In genomic region chr11:9386086-9386485, GRCh38 we compare ENCODE assay signal across 8 cellular contexts. TPM values are rescaled to one million over a fixed set of nuclear protein-coding genes. Genes with fewer than 3 reads are reported as not detected.
DNase-seq lines count a peak whose midpoint lies in the region; ATAC-seq and TF ChIP-seq lines count a peak whose summit lies in the region.
"Had no signal": no experiment of that assay in that cellular context is flagged by ENCODE, and none has a peak within 500 bp of the region (broad histone marks: within the 10 kb centered on the region; RNA-seq: fewer than 3 reads in every experiment).

No MANE protein-coding gene starts in this region.

- H2AFZ ChIP-seq in H9 (ENCODE audit: low read length), result no peak overlapping the region

- peaks cover 2 to 4% of the 10 kb centered on the region in 2 experiments; a peak in 1 of 5 replicates for H3K9me3 Mint-ChIP-seq in H9

- H3K56ac ChIP-seq in H9 (ENCODE audit: insufficient read length, low read depth, low read length), result no peak overlapping the region

- H3K9ac ChIP-seq in H9 (ENCODE audit: extremely low read depth, insufficient read length, low read length) (peak overlapping the region; percentile 54), skeletal muscle satellite cell (ENCODE audit: low read depth, low read length) (peak overlapping the region; percentile 98)

- no peak overlapping the region for H3T11ph ChIP-seq in H9 (ENCODE audit: low read length)

- H3K23ac ChIP-seq in H9 (ENCODE audit: insufficient read length, low read depth, low read length), result no peak overlapping the region

- H3K4me1 ChIP-seq in H9 (ENCODE audit: insufficient read depth, low read length) (no peaks in the 10 kb centered on the region), skeletal muscle satellite cell (ENCODE audit: control insufficient read depth, insufficient read depth, low read length) (peaks cover 10% of the 10 kb centered on the region)

- no peaks in the 10 kb centered on the region for H3K23me2 ChIP-seq in H9 (ENCODE audit: insufficient read length, low read depth, low read length, poor library complexity, severe bottlenecking)

- DNase-seq in H9 (no peak), fibroblast of pulmonary artery (ENCODE audit: low read depth) (no peak), cortex of kidney (lab: John Stamatoyannopoulos, UW) (no peak), NCI-H526 (lab: John Stamatoyannopoulos, UW) (no peak)
- DNase-seq: NCI-H1105 treated with DMSO at 0.1 percent for 48 hours had no signal

- no peak overlapping the region for H2BK5ac ChIP-seq in H9 (ENCODE audit: insufficient read length, low read length)

- peaks cover 15 to 26% of the 10 kb centered on the region in 2 experiments for H3K4me1 Mint-ChIP-seq in H9

- H3K27me3 ChIP-seq in H9 (ENCODE audit: insufficient read depth, low read length), result no peaks in the 10 kb centered on the region
- H3K27me3 ChIP-seq in skeletal muscle satellite cell (ENCODE audit: control insufficient read depth, insufficient read depth, low read length), result no peaks in the 10 kb centered on the region

- peak overlapping the region; percentile 90 for H3K4me3 ChIP-seq in fibroblast of pulmonary artery (replicated peaks; ENCODE audit: low read depth, low read length)
- peak overlapping the region; percentile 83 for H3K4me3 ChIP-seq in skeletal muscle satellite cell (ENCODE audit: low read length)

- H2BK12ac ChIP-seq in H9 (ENCODE audit: insufficient read length, low read depth, low read length), result no peak overlapping the region

- no peak overlapping the region for H2AK5ac ChIP-seq in H9 (ENCODE audit: insufficient read length, low read length)

- TF ChIP-seq CTCF in H9 (conservative IDR thresholded peaks at IDR 0.05) (no peak), VCaP (conservative IDR thresholded peaks at IDR 0.05) (no peak), fibroblast of pulmonary artery (IDR thresholded peaks at IDR 0.05; ENCODE audit: low read length, missing control alignments) (no peak)

- no peak overlapping the region for H3K18ac ChIP-seq in H9 (ENCODE audit: insufficient read length, low read depth, low read length)

- H4K91ac ChIP-seq in H9 (ENCODE audit: insufficient read length, low read depth, low read length), result no peak overlapping the region

- H2BK120ac ChIP-seq in H9 (ENCODE audit: low read depth, low read length, poor library complexity, severe bottlenecking), result no peak overlapping the region

- no CpG with 5 or more reads among the region's 2 CpGs for WGBS in H9 (ENCODE audit: extremely low coverage, insufficient read length, low lambda C conversion rate)

- H4K20me1 ChIP-seq in H9 (ENCODE audit: control insufficient read depth, insufficient read depth, insufficient read length), result no peaks in the 10 kb centered on the region

- H3K27ac ChIP-seq in H9 (ENCODE audit: insufficient read length, low read depth, low read length), result no peak overlapping the region
- peak overlapping the region; percentile 91 for H3K27ac ChIP-seq in VCaP

- no peak overlapping the region for H4K8ac ChIP-seq in H9 (replicated peaks; ENCODE audit: insufficient read length, low read depth, low read length)

- peak overlapping the region; percentile 75 for H3K4me2 ChIP-seq in H9 (ENCODE audit: insufficient read depth, insufficient read length, low read length)
- peak overlapping the region; percentile 88 for H3K4me2 ChIP-seq in skeletal muscle satellite cell (ENCODE audit: low read length)

- peaks cover 11 to 41% (median 15%) of the 10 kb centered on the region in 3 experiments; a peak in 6 of 7 replicates for H3K36me3 Mint-ChIP-seq in H9 (ENCODE audit: insufficient read depth in 1 of 3, low read depth in 3 of 3)

- no peak overlapping the region for H2BK15ac ChIP-seq in H9 (ENCODE audit: low read depth, low read length)

- H2BK20ac ChIP-seq in H9 (ENCODE audit: low read depth, low read length, poor library complexity, severe bottlenecking), result no peak overlapping the region

- H3K79me2 ChIP-seq in H9 (ENCODE audit: insufficient read depth, low read length), result peaks cover 50% of the 10 kb centered on the region

- H4K5ac ChIP-seq in H9 (ENCODE audit: insufficient read length, low read depth, low read length), result no peak overlapping the region

- H3K14ac ChIP-seq in H9 (ENCODE audit: insufficient read depth, low read length), result no peak overlapping the region

- H3K79me1 ChIP-seq in H9 (ENCODE audit: insufficient read depth, low read depth, low read length, poor library complexity, severe bottlenecking), result no peaks in the 10 kb centered on the region

- H3K36me3 ChIP-seq in skeletal muscle satellite cell (ENCODE audit: insufficient read depth, low read length), result peaks cover 9% of the 10 kb centered on the region

- H3K27me3 Mint-ChIP-seq in H9 (ENCODE audit: low read depth), result no peaks in the 10 kb centered on the region

- no peaks in the 10 kb centered on the region for H3K9me3 ChIP-seq in H9 (ENCODE audit: control insufficient read depth, low read depth, low read length)
- no peaks in the 10 kb centered on the region for H3K9me3 ChIP-seq in skeletal muscle satellite cell (replicated peaks; ENCODE audit: low read length)

- H3K4me3 Mint-ChIP-seq in H9, result peak overlapping the region; percentile 96 to 97

- no peak overlapping the region for H3K27ac Mint-ChIP-seq in H9

- H3K4ac ChIP-seq in H9 (ENCODE audit: low read depth, low read length), result no peak overlapping the region

- no peak for ATAC-seq in HG03097 (IDR thresholded peaks at IDR 0.05; ENCODE audit: low FRiP score, unreplicated experiment)

RNA-seq across cellular contexts. Expression of gene IPO7, which starts 1.6 kb away (rescaled TPM):
- total RNA-seq in H9 (2021), result 192 and 205 TPM in 2 replicates
- total RNA-seq in skeletal muscle satellite cell (2012; rRNA removed), result 118 and 121 TPM in 2 replicates
